In the genomic region with DNA sequence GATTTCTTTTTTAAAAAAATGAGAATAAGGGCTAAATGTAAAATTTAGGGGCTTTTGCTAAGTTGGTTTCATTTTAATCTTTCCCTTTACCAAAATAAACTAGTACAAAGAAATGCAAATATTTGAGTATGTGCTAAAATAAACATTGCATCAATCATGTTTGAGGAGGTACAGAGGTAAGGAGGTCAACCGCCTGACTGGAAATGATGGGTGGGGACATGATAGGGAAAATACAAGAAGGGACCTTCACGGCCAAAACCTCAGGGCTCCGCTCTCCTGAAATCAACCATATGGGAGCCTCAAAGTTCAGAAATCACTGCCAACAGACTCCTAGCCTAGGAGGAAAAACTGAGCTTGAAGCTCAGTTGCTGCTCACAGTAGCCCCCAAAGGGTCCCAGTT, we compare ENCODE assay signal across 11 cellular contexts.
DNase-seq lines count a peak whose midpoint lies in the region; ATAC-seq and TF ChIP-seq lines count a peak whose summit lies in the region.
"Had no signal": no experiment of that assay in that cellular context is flagged by ENCODE, and none has a peak within 500 bp of the region (broad histone marks: within the 10 kb centered on the region; RNA-seq: fewer than 3 reads in every experiment).

No MANE protein-coding gene starts in this region.

- DNase-seq in NCI-H510A treated with DMSO at 0.1 percent for 48 hours (lab: John Stamatoyannopoulos, UW): peak; percentile 51
- no peak for DNase-seq in osteoblast (ENCODE audit: insufficient read length, low spot score, missing footprints)
- no peak for DNase-seq in MG63
- no peak for DNase-seq in G401 (ENCODE audit: low spot score)
- no peak for DNase-seq in sigmoid colon
- DNase-seq in CD14-positive monocyte (ENCODE audit: low spot score): no peak
- DNase-seq: stimulated activated CD4-positive, alpha-beta T cell treated with anti-CD3 and anti-CD28 coated beads, Interleukin-12 subunit alpha, Interleukin-12 subunit beta, amount 100 ng/mL, for 4 hours; T-helper 1 cell had no signal

- H3K27me3 ChIP-seq in osteoblast (ENCODE audit: insufficient read depth, low read length) (no peaks in the 10 kb centered on the region), MG63 (no peaks in the 10 kb centered on the region), sigmoid colon (no peaks in the 10 kb centered on the region)
- H3K27me3 ChIP-seq: upper lobe of left lung had no signal

- no peaks in the 10 kb centered on the region for H4K20me1 ChIP-seq in osteoblast (ENCODE audit: insufficient read depth, low read length)

- H3K27me3 Mint-ChIP-seq in CD14-positive monocyte (ENCODE audit: low read depth in 3 of 3): no peaks in the 10 kb centered on the region

- H3K36me3 Mint-ChIP-seq in CD14-positive monocyte: no peaks in the 10 kb centered on the region

- H3K4me1 ChIP-seq in osteoblast (ENCODE audit: insufficient read depth, low read length) (peaks cover 26% of the 10 kb centered on the region), sigmoid colon (no peaks in the 10 kb centered on the region)

- no peak for TF ChIP-seq POLR2A in sigmoid colon (IDR thresholded peaks at IDR 0.05)

- ATAC-seq in GM18870 (IDR thresholded peaks at IDR 0.05; ENCODE audit: unreplicated experiment) (peak; percentile 91), HG02759 (IDR thresholded peaks at IDR 0.05; ENCODE audit: unreplicated experiment) (peak; percentile 87)

- H3K79me2 ChIP-seq in osteoblast (ENCODE audit: insufficient read depth, low read length): no peaks in the 10 kb centered on the region

- peaks cover 0 to 3% (median 0%) of the 10 kb centered on the region in 7 donors for H3K9me3 Mint-ChIP-seq in CD14-positive monocyte

- TF ChIP-seq EP300 in sigmoid colon (IDR thresholded peaks at IDR 0.05): no peak

- TF ChIP-seq CTCF in osteoblast (IDR thresholded peaks at IDR 0.05; ENCODE audit: extremely low read depth, low read depth, low read length): no peak
- no peak for TF ChIP-seq CTCF in sigmoid colon (IDR thresholded peaks at IDR 0.05)
- TF ChIP-seq CTCF in CD14-positive monocyte (IDR thresholded peaks at IDR 0.05): no peak

- H3K36me3 ChIP-seq in osteoblast (ENCODE audit: insufficient read depth, low read length) (no peaks in the 10 kb centered on the region), MG63 (no peaks in the 10 kb centered on the region), sigmoid colon (no peaks in the 10 kb centered on the region)
- H3K36me3 ChIP-seq: upper lobe of left lung had no signal

- H3K4me3 ChIP-seq in osteoblast (ENCODE audit: insufficient read depth, low read length) (no peak overlapping the region), MG63 (no peak overlapping the region), sigmoid colon (no peak overlapping the region)
- H3K4me3 ChIP-seq: upper lobe of left lung had no signal

- no peak overlapping the region for H3K4me3 Mint-ChIP-seq in CD14-positive monocyte

- no peak overlapping the region for H3K27ac Mint-ChIP-seq in CD14-positive monocyte

- intact Hi-C loops in sigmoid colon (cut with DNase I) (no loop called here), CD14-positive monocyte (cut with micrococcal nuclease) (no loop called here)

- in situ Hi-C loops in G401 (cut with HindIII; ENCODE audit: low sequenced_read_pairs): no loop called here

- 14 to 38% methylated on average over 3 of the region's 3 CpGs for WGBS in sigmoid colon, 2 donors

- H3K4me1 Mint-ChIP-seq in CD14-positive monocyte: no peaks in the 10 kb centered on the region

- H3K4me2 ChIP-seq in osteoblast (ENCODE audit: insufficient read depth, low read length): no peak overlapping the region

- no peaks in the 10 kb centered on the region for H3K9me3 ChIP-seq in osteoblast (ENCODE audit: low read depth, low read length)
- H3K9me3 ChIP-seq in MG63: no peaks in the 10 kb centered on the region
- H3K9me3 ChIP-seq in sigmoid colon: no peaks in the 10 kb centered on the region
- H3K9me3 ChIP-seq: upper lobe of left lung had no signal

- peak overlapping the region; percentile 23 for H2AFZ ChIP-seq in osteoblast (ENCODE audit: low read length)

- H3K27ac ChIP-seq in osteoblast (ENCODE audit: low read depth, low read length): no peak overlapping the region
- H3K27ac ChIP-seq in sigmoid colon: no peak overlapping the region
